13 cellular contexts compared by ENCODE assay signal in genomic region chr7:875051-875450, GRCh38. TPM values are rescaled to one million over a fixed set of nuclear protein-coding genes. Genes with fewer than 3 reads are reported as not detected.
DNase-seq lines count a peak whose midpoint lies in the region; ATAC-seq, FAIRE-seq and TF ChIP-seq lines count a peak whose summit lies in the region.
"Had no signal": no experiment of that assay in that cellular context is flagged by ENCODE, and none has a peak within 500 bp of the region (broad histone marks: within the 10 kb centered on the region; RNA-seq: fewer than 3 reads in every experiment).

No MANE protein-coding gene starts in this region.

- peak overlapping the region; percentile 75 to 87; a peak in 5 of 6 replicates for H3K27ac ChIP-seq in A549

- TF ChIP-seq EP300 in A549 (IDR thresholded peaks at IDR 0.05), result no peak

- 89% methylated on average over 7 of the region's 7 CpGs for WGBS in A549 (ENCODE audit: missing lambda C conversion rate)

- no peak for DNase-seq in A549 (ENCODE audit: low read depth in 1 of 2, low spot score in 1 of 2)
- peak; percentile 78 for DNase-seq in NCI-H1092 treated with DMSO at 0.1 percent for 48 hours (lab: John Stamatoyannopoulos, UW)
- no peak for DNase-seq in activated CD8-positive, alpha-beta T cell treated with anti-CD3 and anti-CD28 coated beads for 36 hours
- no peak for DNase-seq in NCI-H2171 treated with DMSO at 0.1 percent for 48 hours (lab: John Stamatoyannopoulos, UW)
- DNase-seq in effector CD4-positive, alpha-beta T cell, result no peak
- DNase-seq in frontal cortex (ENCODE audit: low spot score in 2 of 2), result no peak
- DNase-seq: activated CD4-positive, CD25-positive, alpha-beta regulatory T cell; CD8-positive, alpha-beta T cell; HCEC 1CT; NCI-H526; stimulated activated CD4-positive, alpha-beta T cell treated with anti-CD3 and anti-CD28 coated beads, Interleukin-4, amount 100 ng/mL, for 4 hours had no signal

- H3K4me3 Mint-ChIP-seq in activated CD8-positive, alpha-beta T cell treated with anti-CD3 and anti-CD28 coated beads for 36 hours, result peak overlapping the region; percentile 27
- peak overlapping the region; percentile 13 to 60 (median 56) for H3K4me3 Mint-ChIP-seq in nephron

- peaks cover 31% of the 10 kb centered on the region for H3K4me1 Mint-ChIP-seq in activated CD8-positive, alpha-beta T cell treated with anti-CD3 and anti-CD28 coated beads for 36 hours (ENCODE audit: low read depth)
- peaks cover 34% of the 10 kb centered on the region for H3K4me1 Mint-ChIP-seq in nephron

- POLR2A ChIA-PET in A549 (lab: Yijun Ruan, JAX), result interaction anchor here (0.6 kb wide), 1 partner anchor 25 kb away, joined by 6 read pairs; no protein-coding TSS in a partner anchor
- POLR2A ChIA-PET in activated CD8-positive, alpha-beta T cell treated with anti-CD3 and anti-CD28 coated beads for 36 hours (lab: Charles Lee), result interaction anchor here (0.5 to 1.7 kb wide), 4 partner anchors 43 to 603 kb away, joined by 3 to 6 read pairs (median 4); partner anchors contain the start of gene SUN1

- peak overlapping the region; percentile 59 for H3K27ac Mint-ChIP-seq in activated CD8-positive, alpha-beta T cell treated with anti-CD3 and anti-CD28 coated beads for 36 hours
- peak overlapping the region; percentile 51 to 63 (median 53) for H3K27ac Mint-ChIP-seq in nephron

- no peaks in the 10 kb centered on the region for H3K27me3 Mint-ChIP-seq in activated CD8-positive, alpha-beta T cell treated with anti-CD3 and anti-CD28 coated beads for 36 hours
- no peaks in the 10 kb centered on the region for H3K27me3 Mint-ChIP-seq in nephron (ENCODE audit: low read depth)

- no peak for ATAC-seq in A549
- ATAC-seq in activated CD8-positive, alpha-beta T cell treated with anti-CD3 and anti-CD28 coated beads for 36 hours, result no peak
- ATAC-seq in HG03439 (IDR thresholded peaks at IDR 0.05; ENCODE audit: unreplicated experiment), result no peak
- ATAC-seq: CD8-positive, alpha-beta T cell had no signal

- peaks cover 27% of the 10 kb centered on the region for H3K36me3 Mint-ChIP-seq in activated CD8-positive, alpha-beta T cell treated with anti-CD3 and anti-CD28 coated beads for 36 hours (ENCODE audit: low read depth)
- H3K36me3 Mint-ChIP-seq in nephron (ENCODE audit: low read depth), result peaks cover 37% of the 10 kb centered on the region

- no peak overlapping the region for H3K4me2 ChIP-seq in A549

- H3K9me3 Mint-ChIP-seq in activated CD8-positive, alpha-beta T cell treated with anti-CD3 and anti-CD28 coated beads for 36 hours, result no peaks in the 10 kb centered on the region
- no peaks in the 10 kb centered on the region for H3K9me3 Mint-ChIP-seq in nephron
- H3K9me3 Mint-ChIP-seq: CD8-positive, alpha-beta T cell had no signal

- no peak for TF ChIP-seq RAD21 in A549 (conservative IDR thresholded peaks at IDR 0.05 in 1 of 2, IDR thresholded peaks at IDR 0.05 in 1 of 2)

- intact Hi-C loops in activated CD8-positive, alpha-beta T cell treated with anti-CD3 and anti-CD28 coated beads for 36 hours (cut with micrococcal nuclease), result no loop called here

- H3K4me1 ChIP-seq in A549, result peaks cover 22% of the 10 kb centered on the region

- FAIRE-seq in A549 (lab: Jason Lieb, UNC) (no peak), frontal cortex (lab: Jason Lieb, UNC) (no peak)

- no peak for TF ChIP-seq POLR2A in A549 (IDR thresholded peaks at IDR 0.05; ENCODE audit: low read length)

- CTCF ChIA-PET in A549 (lab: Yijun Ruan, JAX), result interaction anchor here (0.6 to 7.1 kb wide), 6 partner anchors 26 to 553 kb away, joined by 3 to 117 read pairs (median 3); no protein-coding TSS in a partner anchor
- CTCF ChIA-PET in activated CD8-positive, alpha-beta T cell treated with anti-CD3 and anti-CD28 coated beads for 36 hours (lab: Charles Lee), result interaction anchor here (1.2 to 2.5 kb wide), 5 partner anchors 63 to 553 kb away, joined by 3 to 9 read pairs (median 5); no protein-coding TSS in a partner anchor

- TF ChIP-seq CTCF in A549 (IDR thresholded peaks at IDR 0.05) (no peak), nephron (IDR thresholded peaks at IDR 0.05; ENCODE audit: unreplicated experiment in 3 of 3) (no peak)
- TF ChIP-seq CTCF in activated CD8-positive, alpha-beta T cell treated with anti-CD3 and anti-CD28 coated beads for 36 hours (IDR thresholded peaks at IDR 0.05), result no peak

- H3K4me3 ChIP-seq in A549, result no peak overlapping the region

- H3K9me3 ChIP-seq in A549, result no peaks in the 10 kb centered on the region

TF ChIP-seq in A549, 52 proteins besides CTCF, POLR2A, EP300 and RAD21 (continues in another document):
- TF ChIP-seq HEYL (CRISPR knock-in tag; IDR thresholded peaks at IDR 0.05) (no peak), ATOH8 (CRISPR knock-in tag; IDR thresholded peaks at IDR 0.05; ENCODE audit: low read depth) (no peak), CHD4 (IDR thresholded peaks at IDR 0.05; ENCODE audit: borderline replicate concordance) (no peak), SREBF2 (IDR thresholded peaks at IDR 0.05) (no peak), HMGXB4 (CRISPR knock-in tag; IDR thresholded peaks at IDR 0.05; ENCODE audit: borderline replicate concordance) (no peak), FOXS1 (CRISPR knock-in tag; IDR thresholded peaks at IDR 0.05) (no peak), EHMT2 (IDR thresholded peaks at IDR 0.05; ENCODE audit: low read depth) (no peak), JUN (IDR thresholded peaks at IDR 0.05) (no peak), ELK1 (IDR thresholded peaks at IDR 0.05; ENCODE audit: low read depth, low read length) (no peak), CBX8 (IDR thresholded peaks at IDR 0.05) (no peak), GATA3 (IDR thresholded peaks at IDR 0.05; ENCODE audit: borderline replicate concordance) (no peak), MYC (IDR thresholded peaks at IDR 0.05; ENCODE audit: borderline replicate concordance, low read length) (no peak), PHF8 (IDR thresholded peaks at IDR 0.05; ENCODE audit: borderline replicate concordance, low read depth) (no peak), ZSCAN20 (CRISPR knock-in tag; IDR thresholded peaks at IDR 0.05) (no peak), ZFP36 (IDR thresholded peaks at IDR 0.05; ENCODE audit: borderline replicate concordance, partially characterized antibody) (no peak), HOXB5 (CRISPR knock-in tag; IDR thresholded peaks at IDR 0.05) (no peak)
- TF ChIP-seq, protein P1, sequence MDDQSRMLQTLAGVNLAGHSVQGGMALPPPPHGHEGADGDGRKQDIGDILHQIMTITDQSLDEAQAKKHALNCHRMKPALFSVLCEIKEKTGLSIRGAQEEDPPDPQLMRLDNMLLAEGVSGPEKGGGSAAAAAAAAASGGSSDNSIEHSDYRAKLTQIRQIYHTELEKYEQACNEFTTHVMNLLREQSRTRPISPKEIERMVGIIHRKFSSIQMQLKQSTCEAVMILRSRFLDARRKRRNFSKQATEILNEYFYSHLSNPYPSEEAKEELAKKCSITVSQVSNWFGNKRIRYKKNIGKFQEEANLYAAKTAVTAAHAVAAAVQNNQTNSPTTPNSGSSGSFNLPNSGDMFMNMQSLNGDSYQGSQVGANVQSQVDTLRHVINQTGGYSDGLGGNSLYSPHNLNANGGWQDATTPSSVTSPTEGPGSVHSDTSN (IDR thresholded peaks at IDR 0.05), result no peak

RNA-seq across cellular contexts. Expression of gene GET4, which starts 1.3 kb away (rescaled TPM):
- polyA plus RNA-seq in A549 (2011; rRNA removed) (21.5 and 26.1 TPM in 2 replicates), A549 (2017; fragmentation: RNase III; extraction: RNeasy Plus Mini Kit Qiagen cat#74134 plus additional on column Dnase treatment) (35.4 to 37.0 TPM (median 36.0 TPM) in 3 replicates)
- 58.0 and 75.8 TPM in 2 replicates for polyA plus RNA-seq in A549 (2012; cell fraction: cytosol; rRNA removed)
- polyA plus RNA-seq in A549 (2012; cell fraction: nucleus; rRNA removed), result 169 and 176 TPM in 2 replicates
- 19.3 and 22.8 TPM in 2 replicates for polyA minus RNA-seq in A549 (2011; rRNA and poly(A)+ RNA removed)
- total RNA-seq in activated CD8-positive, alpha-beta T cell treated with anti-CD3 and anti-CD28 coated beads for 36 hours, result 10 to 100 TPM; 20.6 to 31.9 TPM
- 20.8 TPM for total RNA-seq in frontal cortex

RNA-seq across cellular contexts. Expression of gene SUN1, which starts 42.8 kb away (rescaled TPM):
- polyA plus RNA-seq in A549 (2011; rRNA removed) (129 and 130 TPM in 2 replicates), A549 (2017; fragmentation: RNase III; extraction: RNeasy Plus Mini Kit Qiagen cat#74134 plus additional on column Dnase treatment) (55.5 to 60.7 TPM (median 57.5 TPM) in 3 replicates)
- 121 and 125 TPM in 2 replicates for polyA plus RNA-seq in A549 (2012; cell fraction: cytosol; rRNA removed)
- 695 and 869 TPM in 2 replicates for polyA plus RNA-seq in A549 (2012; cell fraction: nucleus; rRNA removed)
- 108 and 152 TPM in 2 replicates for polyA minus RNA-seq in A549 (2011; rRNA and poly(A)+ RNA removed)
- 10 to 100 TPM; 71.3 to 71.6 TPM for total RNA-seq in activated CD8-positive, alpha-beta T cell treated with anti-CD3 and anti-CD28 coated beads for 36 hours
- total RNA-seq in frontal cortex, result 103 TPM
